18 cellular contexts compared by ENCODE assay signal in the genomic region with DNA sequence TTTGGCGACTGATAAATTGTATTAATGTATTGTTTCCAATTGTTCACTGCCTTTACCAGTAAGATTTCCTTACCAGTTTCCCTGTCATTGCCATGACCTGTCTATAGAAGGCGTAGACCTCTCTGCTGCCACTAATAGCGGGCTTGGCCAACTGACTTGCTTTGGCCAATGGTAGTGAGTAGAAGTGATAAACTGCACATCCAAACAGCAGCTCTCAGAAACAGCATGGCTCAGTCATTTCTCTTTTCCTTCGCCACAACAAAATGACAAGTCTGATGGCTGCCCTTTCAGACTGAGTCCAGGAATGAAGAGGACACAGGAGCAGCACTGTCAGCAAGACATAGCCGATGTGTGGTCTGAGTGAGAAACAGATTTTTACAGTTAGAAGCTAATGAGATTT. TPM values are rescaled to one million over a fixed set of nuclear protein-coding genes. Genes with fewer than 3 reads are reported as not detected.
DNase-seq lines count a peak whose midpoint lies in the region; ATAC-seq and TF ChIP-seq lines count a peak whose summit lies in the region.
"Had no signal": no experiment of that assay in that cellular context is flagged by ENCODE, and none has a peak within 500 bp of the region (broad histone marks: within the 10 kb centered on the region; RNA-seq: fewer than 3 reads in every experiment).

No MANE protein-coding gene starts in this region.

- TF ChIP-seq POLR2A in upper lobe of left lung (IDR thresholded peaks at IDR 0.05) (no peak), ovary (IDR thresholded peaks at IDR 0.05) (no peak)

- peaks cover 13 to 36% of the 10 kb centered on the region in 2 donors for H3K4me1 Mint-ChIP-seq in natural killer cell treated with Interleukin-12 subunit alpha and Interleukin-12 subunit beta and Interleukin-15 and Interleukin-18, amount 100 ng/mL, for 72 hours (ENCODE audit: low read depth in 2 of 2)
- H3K4me1 Mint-ChIP-seq in natural killer cell = peaks cover 2 to 6% of the 10 kb centered on the region in 2 donors
- peaks cover 4% of the 10 kb centered on the region for H3K4me1 Mint-ChIP-seq in activated T-helper 17 cell treated with anti-CD3 and anti-CD28 coated beads, Interleukin-2, amount 50 U/mL, for 72 hours

- H3K9me3 ChIP-seq in upper lobe of left lung (no peaks in the 10 kb centered on the region), ovary (no peaks in the 10 kb centered on the region)

- H3K27me3 ChIP-seq in upper lobe of left lung = no peaks in the 10 kb centered on the region
- H3K27me3 ChIP-seq in ovary = no peaks in the 10 kb centered on the region

- H3K4me3 Mint-ChIP-seq in natural killer cell treated with Interleukin-12 subunit alpha and Interleukin-12 subunit beta and Interleukin-15 and Interleukin-18, amount 100 ng/mL, for 72 hours = peak overlapping the region; percentile 42
- no peak overlapping the region for H3K4me3 Mint-ChIP-seq in natural killer cell
- no peak overlapping the region for H3K4me3 Mint-ChIP-seq in activated T-helper 17 cell treated with anti-CD3 and anti-CD28 coated beads, Interleukin-2, amount 50 U/mL, for 72 hours
- H3K4me3 Mint-ChIP-seq: B cell; CD4-positive, alpha-beta T cell had no signal

- peak overlapping the region; percentile 34 to 37 for H3K27ac Mint-ChIP-seq in natural killer cell treated with Interleukin-12 subunit alpha and Interleukin-12 subunit beta and Interleukin-15 and Interleukin-18, amount 100 ng/mL, for 72 hours
- no peak overlapping the region for H3K27ac Mint-ChIP-seq in natural killer cell
- no peak overlapping the region for H3K27ac Mint-ChIP-seq in activated T-helper 17 cell treated with anti-CD3 and anti-CD28 coated beads, Interleukin-2, amount 50 U/mL, for 72 hours
- H3K27ac Mint-ChIP-seq: B cell; CD4-positive, alpha-beta T cell had no signal

- TF ChIP-seq CTCF in natural killer cell (IDR thresholded peaks at IDR 0.05) (no peak), upper lobe of left lung (IDR thresholded peaks at IDR 0.05) (no peak), ovary (IDR thresholded peaks at IDR 0.05) (no peak)

- peaks cover 7% of the 10 kb centered on the region for H3K36me3 Mint-ChIP-seq in natural killer cell treated with Interleukin-12 subunit alpha and Interleukin-12 subunit beta and Interleukin-15 and Interleukin-18, amount 100 ng/mL, for 72 hours
- peaks cover 7% of the 10 kb centered on the region for H3K36me3 Mint-ChIP-seq in natural killer cell
- H3K36me3 Mint-ChIP-seq in activated T-helper 17 cell treated with anti-CD3 and anti-CD28 coated beads, Interleukin-2, amount 50 U/mL, for 72 hours (ENCODE audit: low read depth) = no peaks in the 10 kb centered on the region

- peaks cover 0 to 2% of the 10 kb centered on the region in 2 donors for H3K27me3 Mint-ChIP-seq in natural killer cell treated with Interleukin-12 subunit alpha and Interleukin-12 subunit beta and Interleukin-15 and Interleukin-18, amount 100 ng/mL, for 72 hours
- H3K27me3 Mint-ChIP-seq in natural killer cell (ENCODE audit: low read depth in 2 of 2) = peaks cover 7% of the 10 kb centered on the region in 2 donors
- H3K27me3 Mint-ChIP-seq in activated T-helper 17 cell treated with anti-CD3 and anti-CD28 coated beads, Interleukin-2, amount 50 U/mL, for 72 hours = no peaks in the 10 kb centered on the region
- H3K27me3 Mint-ChIP-seq: CD4-positive, alpha-beta T cell had no signal

- 91% methylated on average over 5 of the region's 5 CpGs for WGBS in upper lobe of left lung, 2 donors
- WGBS in ovary, 3 donors = 93% methylated on average over 5 of the region's 5 CpGs

- no peak overlapping the region for H3K27ac ChIP-seq in upper lobe of left lung
- no peak overlapping the region for H3K27ac ChIP-seq in ovary
- H3K27ac ChIP-seq: 22Rv1, HL-60 had no signal

- H3K4me1 ChIP-seq in upper lobe of left lung (peaks cover 0 to 2% (median under 1%) of the 10 kb centered on the region in 4 donors), ovary (ENCODE audit: insufficient read depth) (no peaks in the 10 kb centered on the region)

- no peaks in the 10 kb centered on the region for H3K36me3 ChIP-seq in upper lobe of left lung
- H3K36me3 ChIP-seq in ovary = no peaks in the 10 kb centered on the region

- intact Hi-C loops in natural killer cell (cut with micrococcal nuclease) (no loop called here), ovary (cut with DNase I) (no loop called here)

- DNase-seq in NCI-H82 (lab: John Stamatoyannopoulos, UW) (peak; percentile 34), NCI-H82 treated with DMSO at 0.1 percent for 48 hours (lab: John Stamatoyannopoulos, UW; ENCODE audit: unreplicated experiment) (no peak), natural killer cell (no peak), upper lobe of left lung (no peak), ovary (no peak)
- no peak for DNase-seq in natural killer cell treated with Interleukin-12 subunit alpha and Interleukin-12 subunit beta and Interleukin-15 and Interleukin-18, amount 100 ng/mL, for 72 hours (ENCODE audit: low spot score)
- DNase-seq: CD4-positive, alpha-beta T cell; EL; MV-4-11; NCI-H1417; NCI-H187 treated with DMSO at 0.1 percent for 48 hours; NCI-H526 treated with DMSO at 0.1 percent for 48 hours; NK-92 treated with Interleukin-12 subunit alpha and Interleukin-12 subunit beta, amount 100 ng/mL, for 24 hours had no signal

- H3K4me3 ChIP-seq in upper lobe of left lung (no peak overlapping the region), ovary (no peak overlapping the region)

- peak in 1 of 2 donors; percentile 86 for ATAC-seq in natural killer cell treated with Interleukin-12 subunit alpha and Interleukin-12 subunit beta and Interleukin-15 and Interleukin-18, amount 100 ng/mL, for 72 hours
- ATAC-seq in natural killer cell = no peak
- ATAC-seq in activated T-helper 17 cell treated with anti-CD3 and anti-CD28 coated beads, Interleukin-2, amount 50 U/mL, for 72 hours (replicated peaks) = peak; percentile 56
- no peak for ATAC-seq in upper lobe of left lung (ENCODE audit: low FRiP score in 2 of 2)
- ATAC-seq in HG03135 (IDR thresholded peaks at IDR 0.05; ENCODE audit: unreplicated experiment) = no peak

- H3K9me3 Mint-ChIP-seq in natural killer cell treated with Interleukin-12 subunit alpha and Interleukin-12 subunit beta and Interleukin-15 and Interleukin-18, amount 100 ng/mL, for 72 hours = no peaks in the 10 kb centered on the region
- H3K9me3 Mint-ChIP-seq in natural killer cell = peaks cover 0 to 4% of the 10 kb centered on the region in 2 donors
- H3K9me3 Mint-ChIP-seq in activated T-helper 17 cell treated with anti-CD3 and anti-CD28 coated beads, Interleukin-2, amount 50 U/mL, for 72 hours = peaks cover 5% of the 10 kb centered on the region
- H3K9me3 Mint-ChIP-seq: CD4-positive, alpha-beta T cell had no signal

- TF ChIP-seq EP300 in upper lobe of left lung (IDR thresholded peaks at IDR 0.05) (no peak), ovary (IDR thresholded peaks at IDR 0.05) (no peak)

RNA-seq across cellular contexts. Expression of a gene that starts 42.2 kb away (rescaled TPM):
- 10 to 100 TPM; 61.6 to 81.6 TPM for total RNA-seq in natural killer cell treated with Interleukin-12 subunit alpha and Interleukin-12 subunit beta and Interleukin-15 and Interleukin-18, amount 100 ng/mL, for 72 hours
- total RNA-seq in natural killer cell (10 to 100 TPM; 41.8 to 62.1 (median 51.4) TPM), upper lobe of left lung (100 to 1,000 TPM in 4 of 6 donors, 10 to 100 TPM in 2; 34.7 to 142 (median 116) TPM), ovary (10 to 100 TPM; 57.7 to 93.3 (median 70.6) TPM)
- total RNA-seq in activated T-helper 17 cell treated with anti-CD3 and anti-CD28 coated beads, Interleukin-2, amount 50 U/mL, for 72 hours = 10 to 100 TPM; 50.6 to 97.3 TPM
- polyA plus RNA-seq in ovary = 100 to 1,000 TPM in 1 of 2 donors, 10 to 100 TPM in 1; 59.6 to 122 TPM

Comparison
In these comparisons a context has a peak if more than half of its experiments do, and no peak if none do; other contexts are left out.
1. H3K27ac Mint-ChIP-seq: peak in natural killer cell treated with Interleukin-12 subunit alpha and Interleukin-12 subunit beta and Interleukin-15 and Interleukin-18, amount 100 ng/mL, for 72 hours (2 of 2); none in natural killer cell (0 of 2) and activated T-helper 17 cell treated with anti-CD3 and anti-CD28 coated beads, Interleukin-2, amount 50 U/mL, for 72 hours (single experiment).